In genomic region chr14:100531591-100532121, GRCh38 we compare ENCODE assay signal across 1 cellular context.
TF ChIP-seq lines count a peak whose summit lies in the region.

No MANE protein-coding gene starts in this region.

TF ChIP-seq in HepG2, 621 proteins besides CTCF, POLR2A, EP300 and RAD21 (continued from another document):
- TF ChIP-seq GTF2F1 (IDR thresholded peaks at IDR 0.05; ENCODE audit: low read length): no peak
- TF ChIP-seq PAXIP1 (CRISPR knock-in tag; conservative IDR thresholded peaks at IDR 0.05): no peak
